Comparison of ENCODE assay signal across 9 cellular contexts in genomic region chr1:181095763-181096184, GRCh38. TPM values are rescaled to one million over a fixed set of nuclear protein-coding genes. Genes with fewer than 3 reads are reported as not detected.
A peak's percentile ranks its signal among the peaks of the same experiment; 100 is the strongest.
DNase-seq lines count a peak whose midpoint lies in the region; ATAC-seq and TF ChIP-seq lines count a peak whose summit lies in the region.
"Had no signal": no experiment of that assay in that cellular context is flagged by ENCODE, and none has a peak within 500 bp of the region (broad histone marks: within the 10 kb centered on the region; RNA-seq: fewer than 3 reads in every experiment).

No MANE protein-coding gene starts in this region.

- no peak overlapping the region for H2AK5ac ChIP-seq in mesendoderm (ENCODE audit: low read length)

- peaks cover 11% of the 10 kb centered on the region for H4K20me1 ChIP-seq in mammary epithelial cell (ENCODE audit: insufficient read depth, low read length)

- H3K27ac Mint-ChIP-seq in MCF 10A (ENCODE audit: low read depth, unreplicated experiment) (peak overlapping the region; percentile 72), type B pancreatic cell (peak overlapping the region; percentile 66)
- no peak overlapping the region for H3K27ac Mint-ChIP-seq in activated CD8-positive, alpha-beta T cell treated with anti-CD3 and anti-CD28 coated beads, Interleukin-2, amount 10 ng/mL, durations not matched to agents 7 days and 5 days

- H3K4me3 ChIP-seq in mammary epithelial cell (replicated peaks in 1 of 3; ENCODE audit: insufficient read depth in 1 of 3, low read depth in 2 of 3, low read length in 3 of 3), result no peak overlapping the region
- H3K4me3 ChIP-seq in ascending aorta, result no peak overlapping the region
- H3K4me3 ChIP-seq in mesendoderm (ENCODE audit: low read length), result no peak overlapping the region
- no peak overlapping the region for H3K4me3 ChIP-seq in Peyer's patch

- intact Hi-C loops in MCF 10A (cut with micrococcal nuclease) (no loop called here), mammary epithelial cell (cut with micrococcal nuclease) (loop anchor here (10.0 kb wide), 1 partner anchor 461 kb away; the partner anchor contains the start of gene XPR1), ascending aorta (cut with DNase I) (no loop called here)

- no peak overlapping the region for H3K9ac ChIP-seq in mammary epithelial cell (ENCODE audit: insufficient read depth, low read length)
- H3K9ac ChIP-seq in mesendoderm (ENCODE audit: low read length), result no peak overlapping the region

- in situ Hi-C loops in mammary epithelial cell (cut with MboI; ENCODE audit: low sequenced_read_pairs in 2 of 2), result no loop called here

- no TSS peak for BruUV-seq in MCF 10A (replicated peaks; lab: Mats Ljungman, UMichigan)
- BruUV-seq in mammary epithelial cell (replicated peaks; lab: Mats Ljungman, UMichigan), result no TSS peak

- DNase-seq in MCF 10A (ENCODE audit: unreplicated experiment) (no peak), mammary epithelial cell (no peak), ascending aorta (ENCODE audit: low spot score in 2 of 2) (no peak), mesendoderm (no peak), type B pancreatic cell (ENCODE audit: extremely low spot score, unreplicated experiment) (no peak), Peyer's patch (no peak)
- no peak for DNase-seq in stimulated activated naive CD4-positive, alpha-beta T cell (lab: John Stamatoyannopoulos, UW)
- DNase-seq in activated CD8-positive, alpha-beta T cell treated with anti-CD3 and anti-CD28 coated beads, Interleukin-2, amount 10 ng/mL, durations not matched to agents 7 days and 5 days, result no peak
- DNase-seq: stimulated activated CD8-positive, alpha-beta memory T cell treated with anti-CD3 and anti-CD28 coated beads, Interleukin-4, amount 100 ng/mL, for 48 hours had no signal

- H3K4me1 ChIP-seq in mammary epithelial cell (ENCODE audit: insufficient read depth, low read length) (peaks cover 57% of the 10 kb centered on the region), ascending aorta (peaks cover 20 to 57% of the 10 kb centered on the region in 2 donors), mesendoderm (ENCODE audit: control insufficient read depth, low read depth, low read length) (peaks cover 22% of the 10 kb centered on the region), Peyer's patch (peaks cover 0 to 29% (median 10%) of the 10 kb centered on the region in 4 donors)

- H2BK120ac ChIP-seq in mesendoderm (ENCODE audit: low read depth, low read length), result no peak overlapping the region

- peak overlapping the region; percentile 39 for H3K18ac ChIP-seq in mesendoderm (ENCODE audit: low read length)

- H4K8ac ChIP-seq in mesendoderm (ENCODE audit: low read depth, low read length), result no peak overlapping the region

- H3K36me3 ChIP-seq in mammary epithelial cell (ENCODE audit: insufficient read depth, low read length) (peaks cover 6% of the 10 kb centered on the region), ascending aorta (no peaks in the 10 kb centered on the region), mesendoderm (ENCODE audit: control insufficient read depth, insufficient read depth, low read length) (no peaks in the 10 kb centered on the region), Peyer's patch (no peaks in the 10 kb centered on the region)

- H3K79me2 ChIP-seq in mammary epithelial cell (ENCODE audit: insufficient read depth, low read length), result peaks cover 38% of the 10 kb centered on the region
- peaks cover 16% of the 10 kb centered on the region for H3K79me2 ChIP-seq in mesendoderm (ENCODE audit: control insufficient read depth, insufficient read depth, low read length)

- H3K9me3 ChIP-seq in mammary epithelial cell (replicated peaks; ENCODE audit: insufficient read depth, low read length), result no peaks in the 10 kb centered on the region
- H3K9me3 ChIP-seq in ascending aorta, result no peaks in the 10 kb centered on the region
- H3K9me3 ChIP-seq in Peyer's patch, result no peaks in the 10 kb centered on the region

- H3K23ac ChIP-seq in mesendoderm (ENCODE audit: low read length), result no peak overlapping the region

- 93% methylated on average over 5 of the region's 5 CpGs for WGBS in mammary epithelial cell (ENCODE audit: low coverage, missing lambda C conversion rate)
- no CpG with 5 or more reads among the region's 5 CpGs for WGBS in mesendoderm (ENCODE audit: extremely low coverage, insufficient coverage, low lambda C conversion rate)

- H3K27me3 ChIP-seq in mammary epithelial cell (ENCODE audit: insufficient read depth, low read length), result no peaks in the 10 kb centered on the region
- H3K27me3 ChIP-seq in ascending aorta, result no peaks in the 10 kb centered on the region
- H3K27me3 ChIP-seq in mesendoderm (ENCODE audit: insufficient read depth, low read length, poor library complexity), result no peaks in the 10 kb centered on the region
- H3K27me3 ChIP-seq in Peyer's patch, result no peaks in the 10 kb centered on the region

- H3K4me2 ChIP-seq in mammary epithelial cell (ENCODE audit: insufficient read depth, low read depth, low read length) (no peak overlapping the region), mesendoderm (ENCODE audit: low read length) (no peak overlapping the region)

- no peak overlapping the region for H2AFZ ChIP-seq in mammary epithelial cell (ENCODE audit: low read depth, low read length)

- no peak overlapping the region for H3K27ac ChIP-seq in mammary epithelial cell (ENCODE audit: insufficient read depth, low read depth, low read length)
- H3K27ac ChIP-seq in ascending aorta, result peak overlapping the region; percentile 58 to 68
- H3K27ac ChIP-seq in mesendoderm (ENCODE audit: low read depth, low read length), result no peak overlapping the region
- H3K27ac ChIP-seq in Peyer's patch, result peak overlapping the region in 2 of 4 donors; percentile 26 to 57

- H3K4me1 Mint-ChIP-seq in MCF 10A (ENCODE audit: insufficient read depth, unreplicated experiment), result peaks cover 66% of the 10 kb centered on the region
- peaks cover 73% of the 10 kb centered on the region for H3K4me1 Mint-ChIP-seq in type B pancreatic cell (ENCODE audit: unreplicated experiment)
- H3K4me1 Mint-ChIP-seq in activated CD8-positive, alpha-beta T cell treated with anti-CD3 and anti-CD28 coated beads, Interleukin-2, amount 10 ng/mL, durations not matched to agents 7 days and 5 days (ENCODE audit: low read depth), result peaks cover 74% of the 10 kb centered on the region

- H3K36me3 Mint-ChIP-seq in MCF 10A (ENCODE audit: insufficient read depth, unreplicated experiment), result peaks cover 52% of the 10 kb centered on the region
- H3K36me3 Mint-ChIP-seq in type B pancreatic cell, result peaks cover 9% of the 10 kb centered on the region
- H3K36me3 Mint-ChIP-seq in activated CD8-positive, alpha-beta T cell treated with anti-CD3 and anti-CD28 coated beads, Interleukin-2, amount 10 ng/mL, durations not matched to agents 7 days and 5 days (ENCODE audit: low read depth), result peaks cover 45% of the 10 kb centered on the region

- no peak for TF ChIP-seq CTCF in MCF 10A (IDR thresholded peaks at IDR 0.05; ENCODE audit: unreplicated experiment)
- no peak for TF ChIP-seq CTCF in mammary epithelial cell (conservative IDR thresholded peaks at IDR 0.05 in 1 of 2, IDR thresholded peaks at IDR 0.05 in 1 of 2; ENCODE audit: extremely low read depth in 1 of 2, insufficient read depth in 1 of 2, low read depth in 1 of 2, low read length in 2 of 2)
- TF ChIP-seq CTCF in ascending aorta (IDR thresholded peaks at IDR 0.05), result no peak
- no peak for TF ChIP-seq CTCF in type B pancreatic cell (conservative IDR thresholded peaks at IDR 0.05)
- TF ChIP-seq CTCF in Peyer's patch (IDR thresholded peaks at IDR 0.05), result no peak

- H2BK15ac ChIP-seq in mesendoderm (replicated peaks; ENCODE audit: low read depth), result no peak overlapping the region

- ATAC-seq in activated CD8-positive, alpha-beta T cell treated with anti-CD3 and anti-CD28 coated beads, Interleukin-2, amount 10 ng/mL, durations not matched to agents 7 days and 5 days, result no peak

- H3K4me3 Mint-ChIP-seq in MCF 10A (ENCODE audit: unreplicated experiment), result no peak overlapping the region
- H3K4me3 Mint-ChIP-seq in type B pancreatic cell, result peak overlapping the region; percentile 69
- H3K4me3 Mint-ChIP-seq in activated CD8-positive, alpha-beta T cell treated with anti-CD3 and anti-CD28 coated beads, Interleukin-2, amount 10 ng/mL, durations not matched to agents 7 days and 5 days, result no peak overlapping the region

- no peak overlapping the region for H4K5ac ChIP-seq in mesendoderm (ENCODE audit: low read length)

- POLR2A ChIA-PET in MCF 10A (lab: Yijun Ruan, JAX), result interaction anchor here (6.2 to 38.3 kb wide), 4 partner anchors 18 to 76 kb away, joined by 48 to 1402 read pairs (median 810); partner anchors contain the start of gene STX6
- POLR2A ChIA-PET in activated CD8-positive, alpha-beta T cell treated with anti-CD3 and anti-CD28 coated beads, Interleukin-2, amount 10 ng/mL, durations not matched to agents 7 days and 5 days (lab: Charles Lee), result interaction anchor here (0.8 kb wide), 2 partner anchors 8 to 10 kb away, joined by 3 to 4 read pairs; no protein-coding TSS in a partner anchor

- CTCF ChIA-PET in MCF 10A (lab: Yijun Ruan, JAX) (interaction anchor here (0.7 to 14.1 kb wide), 4 partner anchors 9 to 67 kb away, joined by 3 to 198 read pairs (median 4); no protein-coding TSS in a partner anchor), mammary epithelial cell (lab: Charles Lee; ENCODE audit: low non-redundant PET) (no interaction called here)
- CTCF ChIA-PET in activated CD8-positive, alpha-beta T cell treated with anti-CD3 and anti-CD28 coated beads, Interleukin-2, amount 10 ng/mL, durations not matched to agents 7 days and 5 days (lab: Charles Lee), result interaction anchor here (1.1 to 19.0 kb wide), 2 partner anchors 9 to 44 kb away, joined by 6 to 395 read pairs; no protein-coding TSS in a partner anchor

- no peaks in the 10 kb centered on the region for H3K9me3 Mint-ChIP-seq in MCF 10A (ENCODE audit: unreplicated experiment)
- peaks cover 2% of the 10 kb centered on the region for H3K9me3 Mint-ChIP-seq in type B pancreatic cell
- H3K9me3 Mint-ChIP-seq in activated CD8-positive, alpha-beta T cell treated with anti-CD3 and anti-CD28 coated beads, Interleukin-2, amount 10 ng/mL, durations not matched to agents 7 days and 5 days (ENCODE audit: insufficient read depth), result no peaks in the 10 kb centered on the region

- dilution Hi-C loops in mammary epithelial cell (cut with HindIII; ENCODE audit: low sequenced_read_pairs), result no loop called here

- no peak overlapping the region for H2BK5ac ChIP-seq in mesendoderm (ENCODE audit: low read length)

- H3K4ac ChIP-seq in mesendoderm (ENCODE audit: low read depth, low read length), result no peak overlapping the region

- peaks cover 7% of the 10 kb centered on the region for H3K79me1 ChIP-seq in mesendoderm (ENCODE audit: low read length)

- H3K56ac ChIP-seq in mesendoderm (ENCODE audit: low read length), result no peak overlapping the region

- TF ChIP-seq POLR2A in Peyer's patch (IDR thresholded peaks at IDR 0.05), result no peak

- H3K27me3 Mint-ChIP-seq in MCF 10A (ENCODE audit: insufficient read depth, unreplicated experiment) (no peaks in the 10 kb centered on the region), type B pancreatic cell (peaks cover 8% of the 10 kb centered on the region)
- no peaks in the 10 kb centered on the region for H3K27me3 Mint-ChIP-seq in activated CD8-positive, alpha-beta T cell treated with anti-CD3 and anti-CD28 coated beads, Interleukin-2, amount 10 ng/mL, durations not matched to agents 7 days and 5 days (ENCODE audit: low read depth)

RNA-seq across cellular contexts. Expression of gene IER5, which starts 7.3 kb away (rescaled TPM):
- total RNA-seq in MCF 10A (2022), result 47.5 and 49.5 TPM in 2 replicates
- 10 to 100 TPM; 16.3 to 37.5 TPM for total RNA-seq in mammary epithelial cell
- 21.0 TPM for polyA plus RNA-seq in mammary epithelial cell
- polyA minus RNA-seq in mammary epithelial cell, result 11.8 TPM
- total RNA-seq in ascending aorta, result 47.9 TPM
- 3.5 TPM for polyA plus RNA-seq in mesendoderm (2013, experiment 1 of 2)
- polyA plus RNA-seq in mesendoderm (2013, experiment 2 of 2), result 3.2 TPM
- 16.6 and 27.7 TPM in 2 replicates for total RNA-seq in type B pancreatic cell (ENCODE audit: low replicate concordance)
- 10 to 100 TPM in 1 of 4 donors, 1 to 10 TPM in 3; 6.3 to 10.7 (median 8.2) TPM for total RNA-seq in Peyer's patch
- 10 to 100 TPM; 37.2 to 38.0 TPM for total RNA-seq in activated CD8-positive, alpha-beta T cell treated with anti-CD3 and anti-CD28 coated beads, Interleukin-2, amount 10 ng/mL, durations not matched to agents 7 days and 5 days

Comparison
In these comparisons a context has a peak if more than half of its experiments do, and no peak if none do; other contexts are left out.
1. H3K27ac ChIP-seq: peak in ascending aorta (2 of 2); none in mammary epithelial cell (single experiment) and mesendoderm (single experiment).